13 cellular contexts compared by ENCODE assay signal in the genomic region with DNA sequence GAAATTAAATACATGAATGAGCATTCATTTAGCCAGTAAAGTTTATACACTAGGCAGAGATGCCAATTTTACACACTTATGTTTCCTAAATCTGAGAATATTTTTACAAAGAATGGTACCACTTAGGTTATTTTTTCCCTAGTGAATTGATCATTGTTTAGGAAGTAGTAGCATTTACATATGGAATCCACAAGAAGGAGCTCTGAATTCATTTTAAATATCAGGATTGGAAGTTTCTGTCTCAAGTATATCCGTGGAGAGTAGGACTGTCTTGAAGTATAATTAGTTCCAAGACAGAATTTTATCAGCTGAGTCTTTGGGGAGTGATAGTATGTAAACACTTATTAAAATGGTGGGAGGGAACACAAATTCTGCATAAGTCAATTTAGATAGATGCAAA.
A peak's percentile ranks its signal among the peaks of the same experiment; 100 is the strongest.
DNase-seq lines count a peak whose midpoint lies in the region; ATAC-seq and TF ChIP-seq lines count a peak whose summit lies in the region.
"Had no signal": no experiment of that assay in that cellular context is flagged by ENCODE, and none has a peak within 500 bp of the region (broad histone marks: within the 10 kb centered on the region; RNA-seq: fewer than 3 reads in every experiment).

No MANE protein-coding gene starts in this region.

- CTCF ChIA-PET in A673 (lab: Charles Lee), result interaction anchor here (0.6 to 1.1 kb wide), 3 partner anchors 331 to 890 kb away, joined by 3 to 6 read pairs (median 5); no protein-coding TSS in a partner anchor

- no peak overlapping the region for H3K27ac Mint-ChIP-seq in effector memory CD8-positive, alpha-beta T cell
- H3K27ac Mint-ChIP-seq in naive thymus-derived CD8-positive, alpha-beta T cell, result no peak overlapping the region

- peak overlapping the region; percentile 13 for H3K4me3 ChIP-seq in A673 (ENCODE audit: low read depth, low read length, poor library complexity, severe bottlenecking)
- H3K4me3 ChIP-seq in WERI-Rb-1 (ENCODE audit: low read depth, low read length), result no peak overlapping the region
- H3K4me3 ChIP-seq: adrenal gland, gastroesophageal sphincter had no signal

- H3K36me3 Mint-ChIP-seq in effector memory CD8-positive, alpha-beta T cell (ENCODE audit: insufficient read depth), result no peaks in the 10 kb centered on the region
- H3K36me3 Mint-ChIP-seq in naive thymus-derived CD8-positive, alpha-beta T cell, result no peaks in the 10 kb centered on the region

- peak; percentile 73 for TF ChIP-seq CTCF in A673 (conservative IDR thresholded peaks at IDR 0.05; ENCODE audit: low read depth, low read length)
- TF ChIP-seq CTCF in WERI-Rb-1 (IDR thresholded peaks at IDR 0.05; ENCODE audit: low read depth, low read length), result 0 out of 2 replicates have a peak, but pooled peaks have one; percentile 21

- ATAC-seq in GM19035 (IDR thresholded peaks at IDR 0.05; ENCODE audit: unreplicated experiment), result no peak
- no peak for ATAC-seq in effector memory CD8-positive, alpha-beta T cell (replicated peaks)
- ATAC-seq in naive thymus-derived CD8-positive, alpha-beta T cell, result no peak
- no peak for ATAC-seq in GM18498 (IDR thresholded peaks at IDR 0.05; ENCODE audit: unreplicated experiment)
- ATAC-seq: activated CD4-positive, CD25-positive, alpha-beta regulatory T cell treated with anti-CD3 and anti-CD28 coated beads, Interleukin-2, amount 50 U/mL, for 24 hours; gastroesophageal sphincter had no signal

- DNase-seq in A673 (ENCODE audit: low spot score) (peak; percentile 80), HT-29 (ENCODE audit: low spot score) (peak; percentile 8), WERI-Rb-1 (no peak), kidney glomerular epithelial cell (lab: John Stamatoyannopoulos, UW) (peak; percentile 22)
- no peak for DNase-seq in effector memory CD8-positive, alpha-beta T cell
- no peak for DNase-seq in naive thymus-derived CD8-positive, alpha-beta T cell
- DNase-seq: adrenal gland, DMS153, NCI-H774 had no signal

- peak overlapping the region; percentile 73 for H3K27ac ChIP-seq in A673 (ENCODE audit: low read depth, low read length, poor library complexity, severe bottlenecking)
- no peak overlapping the region for H3K27ac ChIP-seq in WERI-Rb-1
- H3K27ac ChIP-seq: adrenal gland, gastroesophageal sphincter had no signal

- POLR2A ChIA-PET in A673 (lab: Charles Lee; ENCODE audit: low non-redundant PET), result no interaction called here
- POLR2A ChIA-PET in naive thymus-derived CD8-positive, alpha-beta T cell (lab: Charles Lee), result no interaction called here

- intact Hi-C loops in A673 (cut with micrococcal nuclease; ENCODE audit: unreplicated experiment), result loop anchor here (2.0 to 5.0 kb wide), 6 partner anchors 247 to 1731 kb away; no protein-coding TSS in a partner anchor

- H3K4me1 Mint-ChIP-seq in effector memory CD8-positive, alpha-beta T cell (ENCODE audit: low read depth in 2 of 2), result no peaks in the 10 kb centered on the region
- no peaks in the 10 kb centered on the region for H3K4me1 Mint-ChIP-seq in naive thymus-derived CD8-positive, alpha-beta T cell

- H3K27me3 Mint-ChIP-seq in effector memory CD8-positive, alpha-beta T cell, result peaks cover 24 to 33% of the 10 kb centered on the region in 2 donors
- peaks cover 6 to 12% (median 7%) of the 10 kb centered on the region in 5 donors for H3K27me3 Mint-ChIP-seq in naive thymus-derived CD8-positive, alpha-beta T cell

- no peak overlapping the region for H3K4me3 Mint-ChIP-seq in effector memory CD8-positive, alpha-beta T cell
- H3K4me3 Mint-ChIP-seq in naive thymus-derived CD8-positive, alpha-beta T cell, result no peak overlapping the region

- H3K27me3 ChIP-seq in A673 (replicated peaks; ENCODE audit: insufficient read depth, low read depth, low read length, poor library complexity) (no peaks in the 10 kb centered on the region), WERI-Rb-1 (ENCODE audit: insufficient read depth, low read depth, severe bottlenecking) (no peaks in the 10 kb centered on the region)
- H3K27me3 ChIP-seq: adrenal gland, gastroesophageal sphincter had no signal

- peaks cover 6% of the 10 kb centered on the region for H3K9me3 ChIP-seq in A673 (ENCODE audit: low read depth, low read length, poor library complexity, severe bottlenecking)
- peaks cover 4% of the 10 kb centered on the region for H3K9me3 ChIP-seq in WERI-Rb-1 (ENCODE audit: severe bottlenecking)
- H3K9me3 ChIP-seq: adrenal gland had no signal

- peaks cover 0 to 3% of the 10 kb centered on the region in 2 donors for H3K9me3 Mint-ChIP-seq in effector memory CD8-positive, alpha-beta T cell
- H3K9me3 Mint-ChIP-seq in naive thymus-derived CD8-positive, alpha-beta T cell, result peaks cover 0 to 16% (median 4%) of the 10 kb centered on the region in 9 donors

- H3K36me3 ChIP-seq in A673 (ENCODE audit: insufficient read depth, low read length, poor library complexity, severe bottlenecking) (no peaks in the 10 kb centered on the region), WERI-Rb-1 (no peaks in the 10 kb centered on the region)
- H3K36me3 ChIP-seq: adrenal gland, gastroesophageal sphincter had no signal

- peaks cover 12% of the 10 kb centered on the region for H3K4me1 ChIP-seq in A673 (ENCODE audit: insufficient read depth, low read length, poor library complexity, severe bottlenecking)
- H3K4me1 ChIP-seq: adrenal gland, gastroesophageal sphincter had no signal

- BruUV-seq in A673 (replicated peaks; lab: Mats Ljungman, UMichigan), result no TSS peak

Comparison
In these comparisons a context has a peak if more than half of its experiments do, and no peak if none do; other contexts are left out.
1. DNase-seq: peak in A673 (single experiment), HT-29 (single experiment) and kidney glomerular epithelial cell (single experiment); none in WERI-Rb-1 (single experiment), effector memory CD8-positive, alpha-beta T cell (0 of 3) and naive thymus-derived CD8-positive, alpha-beta T cell (0 of 10).